ENCODE assay signal across 27 cellular contexts in the genomic region with DNA sequence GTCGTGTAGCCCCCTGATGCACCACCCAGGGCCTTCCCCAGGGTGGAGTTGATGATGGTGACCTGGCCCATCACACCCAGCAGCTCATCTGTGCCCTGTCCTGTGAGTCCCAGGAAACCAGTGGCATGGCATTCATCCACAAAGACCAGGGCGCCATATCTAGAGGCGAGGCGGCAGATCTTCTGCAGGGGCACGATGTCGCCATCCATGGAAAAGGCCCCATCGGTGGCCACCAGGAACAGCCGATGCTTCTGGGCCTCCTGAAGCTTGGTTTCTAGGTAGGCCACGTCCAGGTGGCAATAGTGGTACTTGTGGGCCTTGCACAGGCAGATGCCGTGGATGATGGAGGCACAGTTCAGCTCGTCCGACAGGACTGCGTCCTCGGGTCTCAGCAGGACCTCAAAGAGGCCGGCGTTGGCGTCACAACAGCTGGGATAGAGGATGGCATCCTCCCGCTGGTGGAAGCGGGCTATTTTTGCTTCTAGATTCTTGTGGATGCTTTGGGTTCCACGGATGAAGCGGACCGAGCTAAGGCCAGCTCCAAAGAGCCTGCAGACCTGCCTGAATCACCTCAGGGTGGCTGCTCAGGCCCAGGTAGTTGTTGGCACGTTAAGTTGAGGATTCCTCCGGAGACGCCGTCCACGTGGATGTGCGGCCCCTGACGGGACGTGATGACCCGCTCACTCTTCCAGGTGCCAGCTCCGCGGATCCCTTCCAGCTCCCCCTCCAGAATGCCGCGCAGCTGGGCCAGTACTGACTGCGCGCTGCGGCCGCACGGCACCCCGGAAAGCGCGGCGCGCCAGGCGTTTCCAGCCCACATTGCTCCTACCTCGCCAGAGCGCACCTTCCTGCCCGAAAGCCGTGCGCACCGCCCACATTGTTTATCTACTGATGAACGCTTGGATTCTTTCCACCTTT.
"Had no signal": no experiment of that assay in that cellular context is flagged by ENCODE, and none has a peak within 500 bp of the region (broad histone marks: within the 10 kb centered on the region; RNA-seq: fewer than 3 reads in every experiment).

No MANE protein-coding gene starts in this region.

- H3K27me3 Mint-ChIP-seq: activated naive CD8-positive, alpha-beta T cell treated with anti-CD3 and anti-CD28 coated beads, Interleukin-2, amount 50 U/mL, for 24 hours; brain; T-helper 17 cell had no signal

- ATAC-seq: activated CD8-positive, alpha-beta T cell treated with anti-CD3 and anti-CD28 coated beads, Interleukin-2, amount 10 ng/mL, durations not matched to agents 7 days and 5 days; activated naive CD4-positive, alpha-beta T cell treated with anti-CD3 and anti-CD28 coated beads, Interleukin-2, amount 50 U/mL, for 72 hours; activated T-cell treated with anti-CD3 and anti-CD28 coated beads, Interleukin-2, amount 50 U/mL, for 4 hours; Panc1; T-helper 17 cell; WTC11 had no signal

- H3K4me1 Mint-ChIP-seq: brain, T-helper 17 cell, WTC11 had no signal

- H3K4me3 Mint-ChIP-seq: activated CD8-positive, alpha-beta T cell treated with anti-CD3 and anti-CD28 coated beads, Interleukin-2, amount 10 ng/mL, durations not matched to agents 7 days and 5 days; activated naive CD8-positive, alpha-beta T cell treated with anti-CD3 and anti-CD28 coated beads, Interleukin-2, amount 50 U/mL, for 24 hours; activated T-cell treated with anti-CD3 and anti-CD28 coated beads, Interleukin-2, amount 50 U/mL, for 4 hours; brain; T-helper 17 cell; WTC11 had no signal

- H3K27ac Mint-ChIP-seq: activated CD8-positive, alpha-beta T cell treated with anti-CD3 and anti-CD28 coated beads, Interleukin-2, amount 10 ng/mL, durations not matched to agents 7 days and 5 days; activated naive CD4-positive, alpha-beta T cell treated with anti-CD3 and anti-CD28 coated beads, Interleukin-2, amount 50 U/mL, for 72 hours; activated naive CD8-positive, alpha-beta T cell treated with anti-CD3 and anti-CD28 coated beads, Interleukin-2, amount 50 U/mL, for 24 hours; brain; T-helper 17 cell; WTC11 had no signal

- DNase-seq: activated CD4-positive, alpha-beta T cell treated with anti-CD3 and anti-CD28 coated beads for 48 hours; activated CD4-positive, alpha-beta T cell treated with anti-CD3 and anti-CD28 coated beads, Interleukin-2, amount 50 U/mL, for 4 hours; activated CD4-positive, CD25-positive, alpha-beta regulatory T cell treated with anti-CD3 and anti-CD28 coated beads, Interleukin-2, amount 50 U/mL, for 72 hours; activated CD8-positive, alpha-beta T cell treated with anti-CD3 and anti-CD28 coated beads, Interleukin-2, amount 10 ng/mL, durations not matched to agents 7 days and 5 days; activated effector memory CD4-positive, alpha-beta T cell treated with anti-CD3 and anti-CD28 coated beads, Interleukin-2, amount 50 U/mL, for 16 hours; activated naive CD4-positive, alpha-beta T cell treated with Interleukin-2 at 50 U/mL for 16 hours; activated naive CD8-positive, alpha-beta T cell treated with anti-CD3 and anti-CD28 coated beads, Interleukin-2, amount 50 U/mL, for 24 hours; activated T-cell treated with anti-CD3 and anti-CD28 coated beads, Interleukin-2, amount 50 U/mL, for 4 hours; amniotic stem cell; KG1; NCI-H1048; NCI-H1417; NCI-H1930; NCI-H2107; NCI-H2171 treated with DMSO at 0.1 percent for 48 hours; NCI-H226; NCI-H526 treated with DMSO at 0.1 percent for 48 hours; NK-92 treated with Interleukin-12 subunit alpha and Interleukin-12 subunit beta, amount 100 ng/mL, for 24 hours; OCI-M1; RPMI8226; SHP77 treated with DMSO at 0.1 percent for 48 hours; T-helper 17 cell; T-helper 9 cell had no signal
